Comparison of ENCODE assay signal across 1 cellular context in genomic region chr5:91487420-91487819, GRCh38.
TF ChIP-seq lines count a peak whose summit lies in the region.

No MANE protein-coding gene starts in this region.

TF ChIP-seq in GM23338, 12 proteins besides CTCF, POLR2A, EP300 and RAD21 (continued from another document):
- no peak for TF ChIP-seq ZNF114 (CRISPR knock-in tag; IDR thresholded peaks at IDR 0.05)
